9 cellular contexts compared by ENCODE assay signal in the genomic region with DNA sequence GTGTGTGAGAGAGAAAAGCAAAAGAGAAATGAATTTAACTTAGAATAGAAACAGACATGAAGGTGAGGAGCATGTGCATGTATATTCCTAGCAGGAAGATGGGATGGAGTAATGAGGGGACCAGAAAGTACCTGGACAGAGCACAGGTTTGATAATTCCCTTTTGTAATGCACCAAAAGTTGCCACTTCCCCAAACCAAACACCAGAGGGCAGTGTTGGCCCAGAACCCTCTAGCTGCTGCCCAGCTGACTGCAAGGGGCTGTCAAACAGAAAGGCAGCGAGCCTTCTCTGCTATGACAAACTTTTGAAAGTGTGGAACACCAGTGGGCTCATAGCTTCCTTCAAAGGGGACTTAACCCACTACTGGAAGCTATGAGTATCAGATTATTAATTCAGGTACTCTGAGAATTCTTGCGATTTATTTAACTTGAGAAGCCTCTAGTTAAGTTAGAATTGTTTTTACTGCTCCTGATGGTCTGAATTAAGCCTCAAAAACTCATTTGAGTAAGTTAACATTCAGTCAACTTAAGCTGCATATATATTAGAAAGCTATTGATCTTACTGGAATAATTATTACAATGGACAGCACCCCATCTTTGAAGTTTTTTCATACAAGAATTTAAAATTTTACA.
DNase-seq lines count a peak whose midpoint lies in the region; ATAC-seq and TF ChIP-seq lines count a peak whose summit lies in the region.
"Had no signal": no experiment of that assay in that cellular context is flagged by ENCODE, and none has a peak within 500 bp of the region (broad histone marks: within the 10 kb centered on the region; RNA-seq: fewer than 3 reads in every experiment).

No MANE protein-coding gene starts in this region.

- no peaks in the 10 kb centered on the region for H3K4me1 Mint-ChIP-seq in activated CD8-positive, alpha-beta T cell treated with anti-CD3 and anti-CD28 coated beads, Interleukin-2, amount 10 ng/mL, durations not matched to agents 7 days and 5 days (ENCODE audit: low read depth)
- peaks cover 9% of the 10 kb centered on the region for H3K4me1 Mint-ChIP-seq in endothelial cell (ENCODE audit: unreplicated experiment)

- H3K27ac Mint-ChIP-seq in activated CD8-positive, alpha-beta T cell treated with anti-CD3 and anti-CD28 coated beads, Interleukin-2, amount 10 ng/mL, durations not matched to agents 7 days and 5 days: no peak overlapping the region
- no peak overlapping the region for H3K27ac Mint-ChIP-seq in endothelial cell (ENCODE audit: unreplicated experiment)
- H3K27ac Mint-ChIP-seq: T-helper 1 cell treated with Interleukin-12 subunit alpha and Interleukin-12 subunit beta and Interleukin-4 antibody, amounts not matched to agents 30 μg/mL and 1 μg/mL, for 36 hours had no signal

- no peak overlapping the region for H3K4me3 Mint-ChIP-seq in activated CD8-positive, alpha-beta T cell treated with anti-CD3 and anti-CD28 coated beads, Interleukin-2, amount 10 ng/mL, durations not matched to agents 7 days and 5 days
- H3K4me3 Mint-ChIP-seq in endothelial cell (ENCODE audit: unreplicated experiment): no peak overlapping the region
- H3K4me3 Mint-ChIP-seq: T-helper 1 cell treated with Interleukin-12 subunit alpha and Interleukin-12 subunit beta and Interleukin-4 antibody, amounts not matched to agents 30 μg/mL and 1 μg/mL, for 36 hours had no signal

- ATAC-seq in GM18907 (IDR thresholded peaks at IDR 0.05; ENCODE audit: unreplicated experiment) (peak; percentile 97), HG03097 (IDR thresholded peaks at IDR 0.05; ENCODE audit: low FRiP score, unreplicated experiment) (peak; percentile 90)
- ATAC-seq in activated CD8-positive, alpha-beta T cell treated with anti-CD3 and anti-CD28 coated beads, Interleukin-2, amount 10 ng/mL, durations not matched to agents 7 days and 5 days: peak; percentile 61

- no peaks in the 10 kb centered on the region for H3K27me3 ChIP-seq in BJ (ENCODE audit: control insufficient read depth, insufficient read depth, low read length)

- CTCF ChIA-PET in BJ (lab: Yijun Ruan, JAX): interaction anchor here (0.6 to 10.3 kb wide), 19 partner anchors 9 to 578 kb away, joined by 3 to 195 read pairs (median 5); no protein-coding TSS in a partner anchor
- CTCF ChIA-PET in activated CD8-positive, alpha-beta T cell treated with anti-CD3 and anti-CD28 coated beads, Interleukin-2, amount 10 ng/mL, durations not matched to agents 7 days and 5 days (lab: Charles Lee): interaction anchor here (0.5 to 1.9 kb wide), 20 partner anchors 9 to 584 kb away, joined by 3 to 23 read pairs (median 4); no protein-coding TSS in a partner anchor

- no peaks in the 10 kb centered on the region for H3K27me3 Mint-ChIP-seq in activated CD8-positive, alpha-beta T cell treated with anti-CD3 and anti-CD28 coated beads, Interleukin-2, amount 10 ng/mL, durations not matched to agents 7 days and 5 days (ENCODE audit: low read depth)
- H3K27me3 Mint-ChIP-seq in endothelial cell (ENCODE audit: unreplicated experiment): no peaks in the 10 kb centered on the region

- no peaks in the 10 kb centered on the region for H3K36me3 Mint-ChIP-seq in activated CD8-positive, alpha-beta T cell treated with anti-CD3 and anti-CD28 coated beads, Interleukin-2, amount 10 ng/mL, durations not matched to agents 7 days and 5 days (ENCODE audit: low read depth)
- H3K36me3 Mint-ChIP-seq in endothelial cell (ENCODE audit: low read depth, unreplicated experiment): no peaks in the 10 kb centered on the region

- no peaks in the 10 kb centered on the region for H3K9me3 Mint-ChIP-seq in activated CD8-positive, alpha-beta T cell treated with anti-CD3 and anti-CD28 coated beads, Interleukin-2, amount 10 ng/mL, durations not matched to agents 7 days and 5 days (ENCODE audit: insufficient read depth)
- H3K9me3 Mint-ChIP-seq in endothelial cell (ENCODE audit: unreplicated experiment): no peaks in the 10 kb centered on the region
- H3K9me3 Mint-ChIP-seq: T-helper 1 cell treated with Interleukin-12 subunit alpha and Interleukin-12 subunit beta and Interleukin-4 antibody, amounts not matched to agents 30 μg/mL and 1 μg/mL, for 36 hours had no signal

- POLR2A ChIA-PET in BJ (lab: Charles Lee): no interaction called here
- POLR2A ChIA-PET in activated CD8-positive, alpha-beta T cell treated with anti-CD3 and anti-CD28 coated beads, Interleukin-2, amount 10 ng/mL, durations not matched to agents 7 days and 5 days (lab: Charles Lee): no interaction called here

- H3K4me3 ChIP-seq in BJ (ENCODE audit: low read depth, low read length): no peak overlapping the region

- TF ChIP-seq CTCF in BJ (IDR thresholded peaks at IDR 0.05; ENCODE audit: insufficient read depth, low read depth, low read length) (peak; percentile 92), endothelial cell (IDR thresholded peaks at IDR 0.05; ENCODE audit: unreplicated experiment) (peak; percentile 86)

- H3K36me3 ChIP-seq in BJ (ENCODE audit: control insufficient read depth, insufficient read depth, low read length): no peaks in the 10 kb centered on the region; the same call in 1 of the 2 replicates

- peak; percentile 11 for DNase-seq in BJ (ENCODE audit: low read depth)
- DNase-seq in NCI-H526 treated with DMSO at 0.1 percent for 48 hours (lab: John Stamatoyannopoulos, UW): peak; percentile 17
- DNase-seq in activated CD8-positive, alpha-beta T cell treated with anti-CD3 and anti-CD28 coated beads, Interleukin-2, amount 10 ng/mL, durations not matched to agents 7 days and 5 days: peak; percentile 72
- DNase-seq in endothelial cell (ENCODE audit: low spot score): peak; percentile 69
- DNase-seq in middle frontal gyrus (ENCODE audit: extremely low spot score, low spot score): peak; percentile 70
- DNase-seq in stimulated activated CD8-positive, alpha-beta memory T cell treated with anti-CD3 and anti-CD28 coated beads, Interleukin-4, amount 100 ng/mL, for 4 hours (ENCODE audit: low read depth in 2 of 2, low spot score in 1 of 2): peak; percentile 22 to 37

Comparison
In these comparisons a context has a peak if more than half of its experiments do, and no peak if none do; other contexts are left out.
1. DNase-seq: peak in every context shown above with its lines; median percentile 72 in activated CD8-positive, alpha-beta T cell treated with anti-CD3 and anti-CD28 coated beads, Interleukin-2, amount 10 ng/mL, durations not matched to agents 7 days and 5 days; 70 in middle frontal gyrus; 69 in endothelial cell; 30 in stimulated activated CD8-positive, alpha-beta memory T cell treated with anti-CD3 and anti-CD28 coated beads, Interleukin-4, amount 100 ng/mL, for 4 hours; 17 in NCI-H526 treated with DMSO at 0.1 percent for 48 hours; 11 in BJ.